In genomic region chr22:18148508-18148965, GRCh38 we compare ENCODE assay signal across 1 cellular context.
TF ChIP-seq lines count a peak whose summit lies in the region.

No MANE protein-coding gene starts in this region.

TF ChIP-seq in HepG2, 621 proteins besides CTCF, POLR2A, EP300 and RAD21 (continued from another document and continues in another):
- TF ChIP-seq ZBTB8A (CRISPR knock-in tag; IDR thresholded peaks at IDR 0.05; ENCODE audit: borderline replicate concordance, low read depth), result no peak
- TF ChIP-seq NR2F2 (IDR thresholded peaks at IDR 0.05; ENCODE audit: borderline replicate concordance, low read depth), result peak; percentile 12; the same call in 1 of the 2 replicates
- TF ChIP-seq MED8 (CRISPR knock-in tag; IDR thresholded peaks at IDR 0.05; ENCODE audit: insufficient replicate concordance), result peak; percentile 95
- peak; percentile 73; the same call in 1 of the 2 replicates for TF ChIP-seq HOXD1 (CRISPR knock-in tag; IDR thresholded peaks at IDR 0.05)
- no peak for TF ChIP-seq PHB2 (IDR thresholded peaks at IDR 0.05; ENCODE audit: partially characterized antibody)
- TF ChIP-seq TSC22D2 (CRISPR knock-in tag; IDR thresholded peaks at IDR 0.05; ENCODE audit: borderline replicate concordance), result no peak
- TF ChIP-seq ATF4 (CRISPR knock-in tag; IDR thresholded peaks at IDR 0.05), result peak in 1 of 2 experiments; percentile 87; a peak in 2 of 4 replicates
- TF ChIP-seq ZNF460 (CRISPR knock-in tag; IDR thresholded peaks at IDR 0.05; ENCODE audit: borderline replicate concordance), result peak; percentile 52; the same call in 1 of the 2 replicates
- TF ChIP-seq SIN3A (IDR thresholded peaks at IDR 0.05; ENCODE audit: borderline replicate concordance, low read depth, low read length), result peak; percentile 62; the same call in 1 of the 2 replicates
- TF ChIP-seq GATAD1 (CRISPR knock-in tag; IDR thresholded peaks at IDR 0.05), result peak; percentile 64
- TF ChIP-seq TEAD2 (CRISPR knock-in tag; IDR thresholded peaks at IDR 0.05), result no peak
- TF ChIP-seq ZNF224 (CRISPR knock-in tag; IDR thresholded peaks at IDR 0.05), result no peak
- no peak for TF ChIP-seq CENPX (CRISPR knock-in tag; IDR thresholded peaks at IDR 0.05)
- peak; percentile 67; the same call in 1 of the 2 replicates for TF ChIP-seq MTERF4 (CRISPR knock-in tag; IDR thresholded peaks at IDR 0.05)
- TF ChIP-seq BCLAF1 (IDR thresholded peaks at IDR 0.05), result no peak
- no peak for TF ChIP-seq NONO (IDR thresholded peaks at IDR 0.05)
- TF ChIP-seq NONO (CRISPR knock-in tag; conservative IDR thresholded peaks at IDR 0.05), result peak; percentile 99
- peak; percentile 95 for TF ChIP-seq MIER3 (CRISPR knock-in tag; IDR thresholded peaks at IDR 0.05; ENCODE audit: borderline replicate concordance)
- TF ChIP-seq ZNF83 (CRISPR knock-in tag; IDR thresholded peaks at IDR 0.05; ENCODE audit: borderline replicate concordance), result no peak
- 0 out of 2 replicates have a peak, but pooled peaks have one; percentile 51 for TF ChIP-seq DNMT1 (CRISPR knock-in tag; IDR thresholded peaks at IDR 0.05)
- peak; percentile 58 for TF ChIP-seq KDM1A (CRISPR knock-in tag; IDR thresholded peaks at IDR 0.05)
- no peak for TF ChIP-seq ZNF576 (CRISPR knock-in tag; IDR thresholded peaks at IDR 0.05)
- 0 out of 2 replicates have a peak, but pooled peaks have one; percentile 79 for TF ChIP-seq ZNF318 (CRISPR knock-in tag; IDR thresholded peaks at IDR 0.05)
- no peak for TF ChIP-seq ZNF562 (CRISPR knock-in tag; IDR thresholded peaks at IDR 0.05; ENCODE audit: borderline replicate concordance)
- 0 out of 2 replicates have a peak, but pooled peaks have one; percentile 56 for TF ChIP-seq ZIK1 (CRISPR knock-in tag; IDR thresholded peaks at IDR 0.05; ENCODE audit: borderline replicate concordance, low read depth)
- no peak for TF ChIP-seq MTF1 (CRISPR knock-in tag; IDR thresholded peaks at IDR 0.05)
- TF ChIP-seq ZNF143 (CRISPR knock-in tag; IDR thresholded peaks at IDR 0.05), result no peak
- no peak for TF ChIP-seq NFYB (CRISPR knock-in tag; IDR thresholded peaks at IDR 0.05)
- TF ChIP-seq GZF1 (CRISPR knock-in tag; IDR thresholded peaks at IDR 0.05), result no peak
- 0 out of 2 replicates have a peak, but pooled peaks have one; percentile 30 for TF ChIP-seq ZNF709 (CRISPR knock-in tag; IDR thresholded peaks at IDR 0.05)
- no peak for TF ChIP-seq ZNF207 (IDR thresholded peaks at IDR 0.05; ENCODE audit: borderline replicate concordance)
- no peak for TF ChIP-seq MAF1 (CRISPR knock-in tag; IDR thresholded peaks at IDR 0.05; ENCODE audit: borderline replicate concordance)
- TF ChIP-seq ATF7 (IDR thresholded peaks at IDR 0.05), result no peak
- peak; percentile 55; the same call in 1 of the 2 replicates for TF ChIP-seq ATF7 (CRISPR knock-in tag; IDR thresholded peaks at IDR 0.05)
- no peak for TF ChIP-seq FLYWCH1 (CRISPR knock-in tag; IDR thresholded peaks at IDR 0.05)
- TF ChIP-seq KLF6 (CRISPR knock-in tag; IDR thresholded peaks at IDR 0.05), result peak; percentile 23; the same call in 1 of the 2 replicates
- TF ChIP-seq ZFP36L2 (CRISPR knock-in tag; IDR thresholded peaks at IDR 0.05), result no peak
- TF ChIP-seq RBM22 (optimal IDR thresholded peaks at IDR 0.05; ENCODE audit: low read length), result no peak
- TF ChIP-seq CAMTA2 (CRISPR knock-in tag; IDR thresholded peaks at IDR 0.05; ENCODE audit: borderline replicate concordance), result no peak
- TF ChIP-seq ZHX2 (IDR thresholded peaks at IDR 0.05; ENCODE audit: low read depth), result 0 out of 2 replicates have a peak, but pooled peaks have one; percentile 48
- TF ChIP-seq ZHX2 (CRISPR knock-in tag; IDR thresholded peaks at IDR 0.05; ENCODE audit: borderline replicate concordance), result no peak
- peak; percentile 92; the same call in 1 of the 2 replicates for TF ChIP-seq FOXK1 (CRISPR knock-in tag; IDR thresholded peaks at IDR 0.05; ENCODE audit: borderline replicate concordance, low read depth)
- peak; percentile 52; the same call in 1 of the 2 replicates for TF ChIP-seq ZNF232 (CRISPR knock-in tag; IDR thresholded peaks at IDR 0.05; ENCODE audit: borderline replicate concordance)
- no peak for TF ChIP-seq ZNF549 (CRISPR knock-in tag; IDR thresholded peaks at IDR 0.05)
